In the genomic region with DNA sequence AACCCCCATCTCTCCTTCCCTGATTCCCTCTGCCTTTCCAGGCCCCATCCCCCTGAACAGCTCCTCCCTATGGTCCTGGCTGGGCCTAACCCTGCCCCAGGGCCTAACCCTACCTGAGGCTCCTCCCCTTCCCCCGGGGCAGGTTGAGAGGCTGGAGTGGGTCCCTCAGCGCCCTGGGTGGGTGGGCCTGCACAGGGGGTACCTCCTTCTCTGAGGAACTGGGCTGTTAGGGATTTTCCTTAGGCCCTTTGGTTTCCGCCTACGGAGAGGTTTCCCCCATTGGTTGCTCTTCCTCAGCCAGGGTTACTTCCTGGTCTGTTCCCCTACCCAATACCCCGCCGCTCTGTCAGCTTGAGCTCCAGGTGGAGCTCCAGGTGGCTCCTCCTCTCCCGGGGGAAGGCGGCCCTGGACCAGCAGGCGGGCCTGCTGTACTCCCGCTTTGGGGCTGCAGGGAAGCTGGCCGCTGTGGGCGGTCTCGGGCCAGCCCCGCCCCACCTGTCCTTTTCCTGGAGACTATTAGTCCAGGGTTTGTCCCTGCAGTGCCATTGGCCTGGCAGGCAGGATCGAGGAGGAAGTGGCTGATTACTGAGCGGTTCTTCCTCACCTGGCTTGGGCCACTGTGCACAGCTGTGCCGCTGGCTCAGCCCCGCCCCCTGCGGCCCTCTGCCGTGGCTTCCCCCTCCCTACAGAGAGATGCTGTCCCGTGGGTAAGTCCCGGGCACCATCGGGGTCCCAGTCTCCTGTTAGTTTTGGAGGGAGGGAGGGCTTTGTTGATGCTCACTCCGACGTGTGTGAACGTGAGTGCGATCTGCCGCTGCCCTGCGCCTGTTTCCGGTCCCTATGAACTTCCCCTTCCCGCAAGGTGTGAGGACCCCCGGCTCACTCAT, we compare ENCODE assay signal across 8 cellular contexts. TPM values are rescaled to one million over a fixed set of nuclear protein-coding genes. Genes with fewer than 3 reads are reported as not detected.
DNase-seq lines count a peak whose midpoint lies in the region; ATAC-seq and TF ChIP-seq lines count a peak whose summit lies in the region.

No MANE protein-coding gene starts in this region.

- no peaks in the 10 kb centered on the region for H3K9me3 ChIP-seq in neutrophil

- peaks cover 78 to 81% of the 10 kb centered on the region in 2 experiments for H3K4me1 ChIP-seq in neutrophil (ENCODE audit: control insufficient read depth in 1 of 2, insufficient read depth in 1 of 2, low read depth in 1 of 2, low read length in 1 of 2)

- H3K27me3 Mint-ChIP-seq in WTC11 (ENCODE audit: low read depth), result no peaks in the 10 kb centered on the region

- ATAC-seq in Right ventricle myocardium superior (ENCODE audit: poor library complexity) (no peak), WTC11 (peak; percentile 59), HG03135 (IDR thresholded peaks at IDR 0.05; ENCODE audit: unreplicated experiment) (no peak)

- H3K4me1 Mint-ChIP-seq in WTC11, result peaks cover 37% of the 10 kb centered on the region

- no peaks in the 10 kb centered on the region for H3K9me3 Mint-ChIP-seq in WTC11

- H3K4me3 ChIP-seq in epithelial cell of esophagus (ENCODE audit: low read length) (peak overlapping the region; percentile 72), neutrophil (ENCODE audit: low read depth in 1 of 2, low read length in 1 of 2) (peak overlapping the region; percentile 68 to 69)

- no peaks in the 10 kb centered on the region for H3K27me3 ChIP-seq in neutrophil

- TF ChIP-seq CTCF in WTC11 (IDR thresholded peaks at IDR 0.05) (no peak), epithelial cell of esophagus (IDR thresholded peaks at IDR 0.05; ENCODE audit: insufficient read depth, low read depth, low read length, missing control alignments) (no peak), neutrophil (IDR thresholded peaks at IDR 0.05) (peak; percentile 62)

- POLR2A ChIA-PET in WTC11 (lab: Charles Lee), result interaction anchor here (0.6 to 6.2 kb wide), 16 partner anchors 9 to 181 kb away, joined by 3 to 167 read pairs (median 4); partner anchors contain the start of genes C1RL, LPCAT3, PTMS and SPSB2

- H3K27ac Mint-ChIP-seq in WTC11, result peak overlapping the region; percentile 99

- CTCF ChIA-PET in WTC11 (lab: Charles Lee), result interaction anchor here (0.5 to 5.7 kb wide), 24 partner anchors 9 to 624 kb away, joined by 3 to 296 read pairs (median 4); partner anchors contain the start of genes C1RL, CDCA3, LPCAT3 and SPSB2

- peak; percentile 74 for DNase-seq in Right ventricle myocardium superior
- DNase-seq in cardiac septum (ENCODE audit: low spot score), result no peak
- peak; percentile 87 for DNase-seq in NCI-H1417 treated with DMSO at 0.1 percent for 48 hours (lab: John Stamatoyannopoulos, UW)
- peak; percentile 95 for DNase-seq in WTC11 (ENCODE audit: low spot score)
- peak; percentile 98 for DNase-seq in epithelial cell of esophagus (ENCODE audit: low read depth)
- DNase-seq in middle frontal gyrus (ENCODE audit: extremely low spot score, low spot score), result no peak

- H3K4me3 Mint-ChIP-seq in WTC11, result peak overlapping the region; percentile 98

- intact Hi-C loops in Right ventricle myocardium superior (cut with DNase I) (loop anchor here (10.0 kb wide), 1 partner anchor 169 kb away; no protein-coding TSS in a partner anchor), cardiac septum (cut with DNase I) (no loop called here)

- peak overlapping the region; percentile 93 for H3K27ac ChIP-seq in neutrophil

- H3K36me3 ChIP-seq in neutrophil, result no peaks in the 10 kb centered on the region

- no peaks in the 10 kb centered on the region; the same call in 1 of the 2 replicates for H3K36me3 Mint-ChIP-seq in WTC11

TF ChIP-seq in WTC11, 78 proteins besides CTCF, POLR2A, EP300 and RAD21 (continues in another document):
- TF ChIP-seq NFE2L1 (CRISPR knock-in tag; IDR thresholded peaks at IDR 0.05) (peak; percentile 17; the same call in 1 of the 2 replicates), SMAD4 (CRISPR knock-in tag; IDR thresholded peaks at IDR 0.05) (no peak), ZNF423 (CRISPR knock-in tag; IDR thresholded peaks at IDR 0.05) (peak; percentile 98), CREM (CRISPR knock-in tag; IDR thresholded peaks at IDR 0.05) (0 out of 2 replicates have a peak, but pooled peaks have one; percentile 53), GABPB1 (CRISPR knock-in tag; IDR thresholded peaks at IDR 0.05) (peak; percentile 40; the same call in 1 of the 2 replicates), TEAD1 (CRISPR knock-in tag; IDR thresholded peaks at IDR 0.05) (no peak), MYBL2 (CRISPR knock-in tag; IDR thresholded peaks at IDR 0.05) (peak; percentile 58; the same call in 1 of the 2 replicates), ZNF512 (CRISPR knock-in tag; IDR thresholded peaks at IDR 0.05; ENCODE audit: borderline replicate concordance) (no peak), SP1 (CRISPR knock-in tag; conservative IDR thresholded peaks at IDR 0.05) (peak; percentile 65), ZNF263 (CRISPR knock-in tag; IDR thresholded peaks at IDR 0.05; ENCODE audit: low read depth) (no peak), ETV6 (CRISPR knock-in tag; IDR thresholded peaks at IDR 0.05) (peak; percentile 98), STAT6 (CRISPR knock-in tag; conservative IDR thresholded peaks at IDR 0.05; ENCODE audit: low read depth) (no peak)
- TF ChIP-seq, protein P1, sequence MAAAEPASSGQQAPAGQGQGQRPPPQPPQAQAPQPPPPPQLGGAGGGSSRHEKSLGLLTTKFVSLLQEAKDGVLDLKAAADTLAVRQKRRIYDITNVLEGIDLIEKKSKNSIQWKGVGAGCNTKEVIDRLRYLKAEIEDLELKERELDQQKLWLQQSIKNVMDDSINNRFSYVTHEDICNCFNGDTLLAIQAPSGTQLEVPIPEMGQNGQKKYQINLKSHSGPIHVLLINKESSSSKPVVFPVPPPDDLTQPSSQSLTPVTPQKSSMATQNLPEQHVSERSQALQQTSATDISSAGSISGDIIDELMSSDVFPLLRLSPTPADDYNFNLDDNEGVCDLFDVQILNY (CRISPR knock-in tag; IDR thresholded peaks at IDR 0.05), result peak; percentile 84; the same call in 1 of the 2 replicates
- TF ChIP-seq, protein P2, sequence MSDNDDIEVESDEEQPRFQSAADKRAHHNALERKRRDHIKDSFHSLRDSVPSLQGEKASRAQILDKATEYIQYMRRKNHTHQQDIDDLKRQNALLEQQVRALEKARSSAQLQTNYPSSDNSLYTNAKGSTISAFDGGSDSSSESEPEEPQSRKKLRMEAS (CRISPR knock-in tag; IDR thresholded peaks at IDR 0.05), result peak; percentile 9; the same call in 1 of the 2 replicates
- TF ChIP-seq, protein P3, sequence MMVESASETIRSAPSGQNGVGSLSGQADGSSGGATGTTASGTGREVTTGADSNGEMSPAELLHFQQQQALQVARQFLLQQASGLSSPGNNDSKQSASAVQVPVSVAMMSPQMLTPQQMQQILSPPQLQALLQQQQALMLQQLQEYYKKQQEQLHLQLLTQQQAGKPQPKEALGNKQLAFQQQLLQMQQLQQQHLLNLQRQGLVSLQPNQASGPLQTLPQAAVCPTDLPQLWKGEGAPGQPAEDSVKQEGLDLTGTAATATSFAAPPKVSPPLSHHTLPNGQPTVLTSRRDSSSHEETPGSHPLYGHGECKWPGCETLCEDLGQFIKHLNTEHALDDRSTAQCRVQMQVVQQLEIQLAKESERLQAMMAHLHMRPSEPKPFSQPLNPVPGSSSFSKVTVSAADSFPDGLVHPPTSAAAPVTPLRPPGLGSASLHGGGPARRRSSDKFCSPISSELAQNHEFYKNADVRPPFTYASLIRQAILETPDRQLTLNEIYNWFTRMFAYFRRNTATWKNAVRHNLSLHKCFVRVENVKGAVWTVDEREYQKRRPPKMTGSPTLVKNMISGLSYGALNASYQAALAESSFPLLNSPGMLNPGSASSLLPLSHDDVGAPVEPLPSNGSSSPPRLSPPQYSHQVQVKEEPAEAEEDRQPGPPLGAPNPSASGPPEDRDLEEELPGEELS (CRISPR knock-in tag; IDR thresholded peaks at IDR 0.05), result peak; percentile 53; the same call in 1 of the 2 replicates

RNA-seq across cellular contexts. Expression of gene C12orf57, which starts 2.5 kb away (rescaled TPM):
- total RNA-seq in Right ventricle myocardium superior (251 TPM), cardiac septum (162 TPM), WTC11 (2021) (158 to 181 TPM (median 172 TPM) in 3 replicates)

RNA-seq across cellular contexts. Expression of gene RNU7-1, which starts 2.7 kb away (rescaled TPM):
- total RNA-seq in Right ventricle myocardium superior (not detected), cardiac septum (not detected), WTC11 (2021) (not detected in 3 replicates)

RNA-seq across cellular contexts. Expression of gene PTPN6, which starts 4.9 kb away (rescaled TPM):
- total RNA-seq in Right ventricle myocardium superior (7.2 TPM), cardiac septum (7.0 TPM), WTC11 (2021) (27.1 to 34.7 TPM (median 34.5 TPM) in 3 replicates)

RNA-seq across cellular contexts. Expression of gene ATN1, which starts 18.5 kb away (rescaled TPM):
- total RNA-seq in Right ventricle myocardium superior, result 69.7 TPM
- total RNA-seq in cardiac septum, result 76.9 TPM
- total RNA-seq in WTC11 (2021), result 80.0 to 87.1 TPM (median 80.5 TPM) in 3 replicates

RNA-seq across cellular contexts. Expression of gene PHB2, which starts 24.2 kb away (rescaled TPM):
- total RNA-seq in Right ventricle myocardium superior (136 TPM), cardiac septum (125 TPM), WTC11 (2021) (350 to 397 TPM (median 352 TPM) in 3 replicates)

Comparison
In these comparisons a context has a peak if more than half of its experiments do, and no peak if none do; other contexts are left out.
1. DNase-seq: peak in Right ventricle myocardium superior (single experiment), NCI-H1417 treated with DMSO at 0.1 percent for 48 hours (single experiment), WTC11 (single experiment) and epithelial cell of esophagus (single experiment); none in cardiac septum (single experiment) and middle frontal gyrus (single experiment).